Comparison of ENCODE assay signal across 8 cellular contexts in the genomic region with DNA sequence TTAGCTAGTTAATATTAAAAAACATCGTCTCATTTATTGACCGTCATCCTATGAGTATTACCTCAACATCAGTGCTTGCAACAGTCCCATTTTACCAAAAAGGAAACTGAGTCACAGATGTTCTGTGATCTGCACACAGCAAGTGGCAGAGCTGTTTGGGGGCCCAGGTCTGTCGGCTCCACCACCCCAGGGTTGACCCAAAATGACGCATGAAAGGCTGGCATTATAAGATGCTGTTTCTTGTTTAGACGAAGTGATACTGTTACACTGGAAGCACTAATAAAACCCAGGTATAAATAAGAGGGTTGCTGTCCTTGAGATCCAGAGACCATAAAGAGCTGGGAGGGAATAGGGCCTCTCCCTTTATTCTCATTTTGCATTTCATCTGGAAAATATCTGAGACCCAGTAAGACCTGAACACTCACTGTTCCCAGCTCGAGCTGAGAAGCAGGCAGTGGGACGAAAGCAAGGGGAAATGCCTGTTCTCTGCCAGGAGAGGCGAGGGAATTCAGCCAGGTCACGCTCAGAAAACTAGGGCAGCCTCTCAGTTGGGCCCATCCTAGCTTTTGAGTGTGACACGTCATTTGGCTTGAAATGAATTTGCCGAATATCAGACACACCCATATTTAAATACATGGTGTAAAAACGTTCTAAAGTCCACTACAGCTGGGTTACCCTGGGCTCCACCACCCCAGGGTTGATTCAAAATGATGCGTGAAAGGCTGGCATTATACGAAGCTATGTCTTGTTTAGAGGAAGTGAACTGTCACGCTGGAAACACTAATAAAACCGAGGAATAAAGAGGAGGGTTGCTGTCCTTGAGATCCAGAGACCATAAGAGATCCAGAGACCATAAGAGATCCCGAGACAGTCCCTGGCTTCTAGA. TPM values are rescaled to one million over a fixed set of nuclear protein-coding genes. Genes with fewer than 3 reads are reported as not detected.
DNase-seq lines count a peak whose midpoint lies in the region; ATAC-seq and TF ChIP-seq lines count a peak whose summit lies in the region.

No MANE protein-coding gene starts in this region.

- H3K4me3 ChIP-seq in choroid plexus epithelial cell (ENCODE audit: low read depth, low read length) = peak overlapping the region; percentile 84

- no peaks in the 10 kb centered on the region for H3K27me3 Mint-ChIP-seq in IgD-negative memory B cell
- H3K27me3 Mint-ChIP-seq in mesothelial cell of epicardium (ENCODE audit: low read depth) = peaks cover 23% of the 10 kb centered on the region

- ATAC-seq in GM18498 (IDR thresholded peaks at IDR 0.05; ENCODE audit: unreplicated experiment) (no peak), GM21515 (IDR thresholded peaks at IDR 0.05; ENCODE audit: unreplicated experiment) (no peak), GM21825 (IDR thresholded peaks at IDR 0.05; ENCODE audit: unreplicated experiment) (no peak)

- peak overlapping the region; percentile 51 to 96 (median 65) for H3K27ac Mint-ChIP-seq in IgD-negative memory B cell
- H3K27ac Mint-ChIP-seq in mesothelial cell of epicardium = no peak overlapping the region

- DNase-seq in C1 segment of cervical spinal cord (lab: John Stamatoyannopoulos, UW) = peak in 10 of 14 donors; percentile 14 to 86 (median 34)
- no peak for DNase-seq in choroid plexus epithelial cell (ENCODE audit: low read depth)
- no peak for DNase-seq in mesothelial cell of epicardium (ENCODE audit: low spot score in 2 of 2, unreplicated experiment in 2 of 2)
- no peak for DNase-seq in NCI-H748 treated with DMSO at 0.1 percent for 48 hours (lab: John Stamatoyannopoulos, UW)

- TF ChIP-seq CTCF in choroid plexus epithelial cell (conservative IDR thresholded peaks at IDR 0.05; ENCODE audit: low read depth, low read length) = no peak
- no peak for TF ChIP-seq CTCF in mesothelial cell of epicardium (IDR thresholded peaks at IDR 0.05; ENCODE audit: unreplicated experiment)

- H3K4me1 Mint-ChIP-seq in IgD-negative memory B cell (peaks cover 39 to 49% (median 42%) of the 10 kb centered on the region in 3 donors), mesothelial cell of epicardium (peaks cover 8% of the 10 kb centered on the region)

- H3K36me3 Mint-ChIP-seq in IgD-negative memory B cell (peaks cover 11% of the 10 kb centered on the region), mesothelial cell of epicardium (peaks cover 8% of the 10 kb centered on the region)

- H3K4me3 Mint-ChIP-seq in IgD-negative memory B cell = peak overlapping the region; percentile 92 to 97 (median 97)
- H3K4me3 Mint-ChIP-seq in mesothelial cell of epicardium = peak overlapping the region; percentile 64

- H3K9me3 Mint-ChIP-seq in IgD-negative memory B cell (no peaks in the 10 kb centered on the region), mesothelial cell of epicardium (no peaks in the 10 kb centered on the region)

RNA-seq across cellular contexts. Expression of a gene that starts 1.4 kb away (rescaled TPM):
- polyA plus RNA-seq in IgD-negative memory B cell = 23.9 TPM
- 26.3 to 30.3 TPM (median 29.6 TPM) in 3 replicates for total RNA-seq in mesothelial cell of epicardium

RNA-seq across cellular contexts. Expression of a gene that starts 16.4 kb away (rescaled TPM):
- polyA plus RNA-seq in IgD-negative memory B cell = 22.0 TPM
- 9.8 to 11.9 TPM (median 10.4 TPM) in 3 replicates for total RNA-seq in mesothelial cell of epicardium

RNA-seq across cellular contexts. Expression of a gene that starts 16.5 kb away (rescaled TPM):
- polyA plus RNA-seq in IgD-negative memory B cell = 1.1 TPM
- 2.9 to 4.8 TPM (median 4.8 TPM) in 3 replicates for total RNA-seq in mesothelial cell of epicardium

RNA-seq across cellular contexts. Expression of a gene that starts 26.1 kb away (rescaled TPM):
- polyA plus RNA-seq in IgD-negative memory B cell = 15.5 TPM
- 8.0 to 9.4 TPM (median 9.1 TPM) in 3 replicates for total RNA-seq in mesothelial cell of epicardium

Comparison
In these comparisons a context has a peak if more than half of its experiments do, and no peak if none do; other contexts are left out.
1. DNase-seq: peak in C1 segment of cervical spinal cord (10 of 14); none in choroid plexus epithelial cell (single experiment), mesothelial cell of epicardium (0 of 2) and NCI-H748 treated with DMSO at 0.1 percent for 48 hours (single experiment).